In the genomic region with DNA sequence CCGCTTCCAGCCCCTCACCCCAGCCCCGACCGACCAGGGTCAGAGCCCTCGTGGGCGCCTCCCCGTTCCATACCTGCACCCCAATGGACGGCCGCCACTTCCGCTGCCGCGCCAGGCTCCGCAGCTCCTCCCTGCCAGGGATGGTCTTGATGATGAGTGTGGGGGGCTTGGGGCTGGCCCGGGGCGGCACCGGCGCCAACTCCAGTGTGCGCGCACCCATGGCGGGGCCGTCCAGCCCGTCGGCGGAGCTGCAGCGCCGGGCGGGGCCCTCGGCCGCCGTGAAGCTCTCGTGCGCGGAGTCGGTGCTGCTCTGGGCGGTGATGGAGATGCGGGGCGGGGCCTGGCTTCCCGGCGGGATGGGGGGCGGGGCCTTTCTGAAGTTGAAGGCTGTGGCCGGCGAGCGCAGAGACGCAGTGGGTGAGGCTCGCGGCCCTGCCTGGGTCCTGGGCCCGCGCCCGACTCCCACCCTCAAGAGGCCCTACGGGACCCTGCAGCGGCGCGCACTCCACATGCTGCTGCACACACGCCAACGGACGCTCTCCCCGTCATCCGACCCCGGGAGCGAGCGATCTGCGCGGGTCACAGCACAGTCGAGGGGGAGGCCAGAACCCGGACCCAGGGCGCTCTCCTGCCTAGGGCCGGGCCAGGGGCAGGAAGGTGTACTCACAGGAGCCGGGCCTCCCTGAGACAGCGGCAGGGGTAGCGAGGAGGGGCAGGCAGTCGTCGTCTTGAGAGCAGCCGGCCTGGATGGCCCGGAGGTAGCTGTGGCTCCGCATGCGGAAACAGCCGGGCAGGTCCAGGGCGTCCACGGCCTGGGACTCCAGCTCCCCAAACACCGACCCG, we compare ENCODE assay signal across 8 cellular contexts. TPM values are rescaled to one million over a fixed set of nuclear protein-coding genes. Genes with fewer than 3 reads are reported as not detected.
DNase-seq lines count a peak whose midpoint lies in the region; ATAC-seq and TF ChIP-seq lines count a peak whose summit lies in the region.

No MANE protein-coding gene starts in this region.

- H3K36me3 ChIP-seq in esophagus squamous epithelium: no peaks in the 10 kb centered on the region
- no peaks in the 10 kb centered on the region for H3K36me3 ChIP-seq in parathyroid adenoma (ENCODE audit: control insufficient read depth, insufficient read depth, low read length)
- no peaks in the 10 kb centered on the region for H3K36me3 ChIP-seq in aorta (ENCODE audit: control insufficient read depth in 1 of 2, insufficient read depth in 2 of 2, low read length in 1 of 2)

- 2% methylated on average over 17 of the region's 80 CpGs; no CpG with 5 or more reads in 1 of the 2 donors for WGBS in esophagus squamous epithelium, 2 donors
- WGBS in aorta, 2 donors: 3% methylated on average over 76 to 80 of the region's 80 CpGs

- intact Hi-C loops in esophagus squamous epithelium (cut with DNase I) (no loop called here), aorta (cut with DNase I) (no loop called here)

- no peak overlapping the region for H3K9ac ChIP-seq in parathyroid adenoma

- TF ChIP-seq CTCF in GM12865 (IDR thresholded peaks at IDR 0.05; ENCODE audit: insufficient read depth, low read depth, low read length, missing control alignments) (no peak), esophagus squamous epithelium (IDR thresholded peaks at IDR 0.05) (no peak), parathyroid adenoma (IDR thresholded peaks at IDR 0.05) (no peak)

- H3K79me2 ChIP-seq in parathyroid adenoma: no peaks in the 10 kb centered on the region

- H3K27me3 ChIP-seq in esophagus squamous epithelium (peaks cover 0 to 85% (median 10%) of the 10 kb centered on the region in 4 donors), parathyroid adenoma (ENCODE audit: control insufficient read depth, insufficient read depth, low read length) (no peaks in the 10 kb centered on the region), aorta (ENCODE audit: control insufficient read depth in 1 of 2, insufficient read depth in 2 of 2, low read length in 1 of 2) (no peaks in the 10 kb centered on the region)

- TF ChIP-seq POLR2A in esophagus squamous epithelium (IDR thresholded peaks at IDR 0.05): no peak

- peak overlapping the region; percentile 34 for H3K4me3 ChIP-seq in GM12865 (ENCODE audit: low read depth, low read length)
- H3K4me3 ChIP-seq in esophagus squamous epithelium: peak overlapping the region; percentile 14 to 63 (median 31)
- H3K4me3 ChIP-seq in parathyroid adenoma (ENCODE audit: low read depth, low read length): no peak overlapping the region
- H3K4me3 ChIP-seq in aorta (ENCODE audit: low read length in 2 of 2): no peak overlapping the region

- H3K4me1 ChIP-seq in esophagus squamous epithelium (peaks cover 7 to 16% (median 14%) of the 10 kb centered on the region in 3 donors), parathyroid adenoma (no peaks in the 10 kb centered on the region), aorta (ENCODE audit: control insufficient read depth in 1 of 2, insufficient read depth in 2 of 2, low read length in 2 of 2) (no peaks in the 10 kb centered on the region)

- peak overlapping the region; percentile 61 for H3K4me2 ChIP-seq in parathyroid adenoma (ENCODE audit: low read length)

- no peak overlapping the region for H2AFZ ChIP-seq in parathyroid adenoma

- H3K27ac ChIP-seq in esophagus squamous epithelium (no peak overlapping the region), parathyroid adenoma (no peak overlapping the region), aorta (ENCODE audit: low read depth in 1 of 2, low read length in 2 of 2) (no peak overlapping the region)

- no peak for DNase-seq in GM12865 (ENCODE audit: low read depth)
- DNase-seq in activated CD8-positive, alpha-beta memory T cell treated with anti-CD3 and anti-CD28 coated beads for 24 hours: peak; percentile 84
- no peak for DNase-seq in esophagus squamous epithelium (lab: John Stamatoyannopoulos, UW)
- peak; percentile 59 to 85 for DNase-seq in aorta
- no peak for DNase-seq in SK-N-DZ (ENCODE audit: low spot score)

- H3K9me3 ChIP-seq in esophagus squamous epithelium: no peaks in the 10 kb centered on the region
- no peaks in the 10 kb centered on the region for H3K9me3 ChIP-seq in parathyroid adenoma (ENCODE audit: control insufficient read depth, low read length)
- H3K9me3 ChIP-seq in aorta (ENCODE audit: control insufficient read depth, low read length): peaks cover 8% of the 10 kb centered on the region

- ATAC-seq in aorta (ENCODE audit: low FRiP score): peak; percentile 55
- no peak for ATAC-seq in GM19023 (IDR thresholded peaks at IDR 0.05; ENCODE audit: unreplicated experiment)
- no peak for ATAC-seq in HG02938 (IDR thresholded peaks at IDR 0.05; ENCODE audit: unreplicated experiment)

RNA-seq across cellular contexts. Expression of gene SMIM12, which starts 26.1 kb away (rescaled TPM):
- total RNA-seq in esophagus squamous epithelium (10 to 100 TPM; 29.5 to 41.8 (median 36.0) TPM), aorta (10 to 100 TPM; 38.1 to 58.8 TPM)
- 10 to 100 TPM; 38.6 to 46.3 TPM for polyA plus RNA-seq in aorta
- polyA plus RNA-seq in SK-N-DZ (2014; cell fraction: cytosol; rRNA removed): 25.5 and 31.6 TPM in 2 replicates
- polyA plus RNA-seq in SK-N-DZ (2014; cell fraction: nucleus; rRNA removed): 12.2 and 15.4 TPM in 2 replicates

RNA-seq across cellular contexts. Expression of gene DLGAP3, which starts 43.8 kb away (rescaled TPM):
- total RNA-seq in esophagus squamous epithelium (under 1 TPM in 2 of 4 donors, not detected in 2; 0.18 to 0.19 TPM), aorta (under 1 TPM; 0.19 to 0.36 TPM)
- under 1 TPM in 1 of 2 donors, not detected in 1; 0.10 TPM for polyA plus RNA-seq in aorta
- polyA plus RNA-seq in SK-N-DZ (2014; cell fraction: cytosol; rRNA removed): 2.6 and 3.8 TPM in 2 replicates
- 2.9 and 3.9 TPM in 2 replicates for polyA plus RNA-seq in SK-N-DZ (2014; cell fraction: nucleus; rRNA removed)

Comparison
In these comparisons a context has a peak if more than half of its experiments do, and no peak if none do; other contexts are left out.
1. DNase-seq: peak in activated CD8-positive, alpha-beta memory T cell treated with anti-CD3 and anti-CD28 coated beads for 24 hours (single experiment) and aorta (2 of 2); none in GM12865 (single experiment), esophagus squamous epithelium (single experiment) and SK-N-DZ (single experiment).
2. H3K4me3 ChIP-seq: peak in GM12865 (single experiment) and esophagus squamous epithelium (4 of 4); none in parathyroid adenoma (single experiment) and aorta (0 of 2).